18 cellular contexts compared by ENCODE assay signal in genomic region chr12:30885321-30885720, GRCh38. TPM values are rescaled to one million over a fixed set of nuclear protein-coding genes. Genes with fewer than 3 reads are reported as not detected.
A peak's percentile ranks its signal among the peaks of the same experiment; 100 is the strongest.
DNase-seq lines count a peak whose midpoint lies in the region; ATAC-seq, FAIRE-seq and TF ChIP-seq lines count a peak whose summit lies in the region.
"Had no signal": no experiment of that assay in that cellular context is flagged by ENCODE, and none has a peak within 500 bp of the region (broad histone marks: within the 10 kb centered on the region; RNA-seq: fewer than 3 reads in every experiment).

No MANE protein-coding gene starts in this region.

- DNase-seq in HTR-8/SVneo (ENCODE audit: insufficient read length, low spot score) (no peak), ecto neural progenitor cell (ENCODE audit: low spot score) (peak; percentile 42), left lung (no peak), NCI-H510A (lab: John Stamatoyannopoulos, UW) (no peak), middle frontal gyrus (ENCODE audit: extremely low spot score, low spot score) (no peak)
- DNase-seq: C1 segment of cervical spinal cord; CD4-positive, alpha-beta memory T cell; COR-L47; DMS53; DND-41; HCEC 1CT had no signal

- H3K27ac ChIP-seq in left lung, result no peak overlapping the region

- no peak overlapping the region for H3K4me3 ChIP-seq in left lung
- H3K4me3 ChIP-seq: GM23338 had no signal

- no peaks in the 10 kb centered on the region for H3K4me1 ChIP-seq in left lung

- no peaks in the 10 kb centered on the region for H3K27me3 ChIP-seq in left lung

- TF ChIP-seq CTCF in left lung (IDR thresholded peaks at IDR 0.05), result no peak

- H3K36me3 ChIP-seq in left lung, result no peaks in the 10 kb centered on the region

- H3K9me3 ChIP-seq in left lung, result peaks cover 0 to 35% of the 10 kb centered on the region in 2 donors

- intact Hi-C loops in left lung (cut with DNase I), result no loop called here

- ATAC-seq in left lung (peak; percentile 33), GM21423 (IDR thresholded peaks at IDR 0.05; ENCODE audit: unreplicated experiment) (no peak)
- ATAC-seq: GM23338 had no signal

- FAIRE-seq in HTR-8/SVneo (lab: Jason Lieb, UNC), result peak; percentile 58
- FAIRE-seq: G401.6, GM19239, H54 had no signal

RNA-seq across cellular contexts. Expression of gene TSPAN11, which starts 41.2 kb away (rescaled TPM):
- 10 to 100 TPM in 1 of 2 donors, 1 to 10 TPM in 1; 4.1 to 16.6 TPM for total RNA-seq in left lung
- total RNA-seq: A172; Calu3; CD4-positive, alpha-beta memory T cell had no signal
